ENCODE assay signal across 22 cellular contexts in the genomic region with DNA sequence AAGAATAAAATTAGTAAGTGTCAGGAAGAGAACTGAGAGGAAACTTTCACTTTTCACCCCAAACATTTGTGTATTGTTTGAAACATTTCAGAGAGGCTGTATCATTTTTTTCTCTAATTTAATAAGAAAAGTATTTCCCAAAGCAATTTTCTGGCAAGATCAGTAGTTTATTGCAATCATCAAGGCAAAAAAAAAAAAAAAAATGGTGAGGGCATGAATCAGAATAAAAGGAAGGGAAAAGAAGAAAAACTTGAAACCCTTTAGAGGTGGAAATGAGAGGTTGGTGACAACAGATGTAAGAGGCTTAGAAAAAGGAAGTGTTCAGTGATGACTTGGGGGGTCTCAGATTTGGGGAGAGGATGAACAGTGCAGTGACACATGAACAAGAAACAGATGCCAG. TPM values are rescaled to one million over a fixed set of nuclear protein-coding genes. Genes with fewer than 3 reads are reported as not detected.
"Had no signal": no experiment of that assay in that cellular context is flagged by ENCODE, and none has a peak within 500 bp of the region (broad histone marks: within the 10 kb centered on the region; RNA-seq: fewer than 3 reads in every experiment).

No MANE protein-coding gene starts in this region.

- H3K4me2 ChIP-seq: smooth muscle cell had no signal

- H3K27ac ChIP-seq: dorsolateral prefrontal cortex, neutrophil, pancreas, right lobe of liver, suprapubic skin had no signal

- H3K36me3 ChIP-seq: neutrophil, pancreas, right lobe of liver, suprapubic skin had no signal

- H3K27me3 ChIP-seq: dorsolateral prefrontal cortex, pancreas, right lobe of liver, suprapubic skin had no signal

- H3K4me1 ChIP-seq: pancreas, right lobe of liver had no signal

- DNase-seq: dorsolateral prefrontal cortex; effector CD4-positive, alpha-beta T cell; left ventricle myocardium superior; mucosa of descending colon; naive B cell; pancreas; right lobe of liver; stimulated activated CD4-positive, alpha-beta T cell treated with anti-CD3 and anti-CD28 coated beads, Interleukin-12 subunit alpha, Interleukin-12 subunit beta, amount 100 ng/mL, for 4 hours; stimulated activated CD4-positive, alpha-beta T cell treated with anti-CD3 and anti-CD28 coated beads, Interleukin-1b, Interleukin-23, amount 100 ng/mL, for 48 hours; stimulated activated CD4-positive, alpha-beta T cell treated with anti-CD3 and anti-CD28 coated beads, Interleukin-4, amount 100 ng/mL, for 1 hour; stimulated activated CD8-positive, alpha-beta memory T cell treated with anti-CD3 and anti-CD28 coated beads, Interleukin-4, amount 100 ng/mL, for 48 hours; stimulated activated naive CD4-positive, alpha-beta T cell; stimulated activated naive CD8-positive, alpha-beta T cell treated with anti-CD3 and anti-CD28 coated beads, Interleukin-15, amount 100 ng/mL, for 72 hours; trophoblast cell had no signal

- FAIRE-seq: colon, frontal cortex, keratinocyte, pancreas had no signal

- H3K4me3 ChIP-seq: dorsolateral prefrontal cortex, lung, mucosa of descending colon, pancreas, right lobe of liver, smooth muscle cell, suprapubic skin had no signal

- ATAC-seq: left ventricle myocardium superior; mucosa of descending colon; natural killer cell treated with Interleukin-12 subunit alpha and Interleukin-12 subunit beta and Interleukin-15 and Interleukin-18, amount 100 ng/mL, for 72 hours; pancreas; stimulated activated naive CD8-positive, alpha-beta T cell treated with anti-CD3 and anti-CD28 coated beads, Interleukin-15, amount 100 ng/mL, for 72 hours had no signal

- H3K9me3 ChIP-seq: mucosa of descending colon, neutrophil, pancreas, right lobe of liver, suprapubic skin had no signal

RNA-seq across cellular contexts. Expression of gene SHC3, which starts 13.3 kb away (rescaled TPM):
- total RNA-seq: natural killer cell treated with Interleukin-12 subunit alpha and Interleukin-12 subunit beta and Interleukin-15 and Interleukin-18, amount 100 ng/mL, for 72 hours had no signal
